Comparison of ENCODE assay signal across 25 cellular contexts in genomic region chr1:113966013-113966412, GRCh38. TPM values are rescaled to one million over a fixed set of nuclear protein-coding genes. Genes with fewer than 3 reads are reported as not detected.
DNase-seq lines count a peak whose midpoint lies in the region; ATAC-seq and TF ChIP-seq lines count a peak whose summit lies in the region.
"Had no signal": no experiment of that assay in that cellular context is flagged by ENCODE, and none has a peak within 500 bp of the region (broad histone marks: within the 10 kb centered on the region; RNA-seq: fewer than 3 reads in every experiment).

No MANE protein-coding gene starts in this region.

- H3K4me3 Mint-ChIP-seq in activated naive CD8-positive, alpha-beta T cell, result no peak overlapping the region
- H3K4me3 Mint-ChIP-seq in activated naive CD8-positive, alpha-beta T cell treated with anti-CD3 and anti-CD28 coated beads for 36 hours, result no peak overlapping the region
- no peak overlapping the region for H3K4me3 Mint-ChIP-seq in activated naive CD4-positive, alpha-beta T cell treated with anti-CD3 and anti-CD28 coated beads for 36 hours
- H3K4me3 Mint-ChIP-seq: activated CD4-positive, alpha-beta memory T cell treated with anti-CD3 and anti-CD28 coated beads, Interleukin-2, amount 10 ng/mL, durations not matched to agents 7 days and 5 days; activated naive CD8-positive, alpha-beta T cell treated with anti-CD3 and anti-CD28 coated beads, Interleukin-2, amount 10 ng/mL, durations not matched to agents 7 days and 5 days had no signal

- H3K27ac Mint-ChIP-seq in activated naive CD8-positive, alpha-beta T cell, result peak overlapping the region; percentile 28
- H3K27ac Mint-ChIP-seq in activated naive CD8-positive, alpha-beta T cell treated with anti-CD3 and anti-CD28 coated beads for 36 hours, result no peak overlapping the region
- no peak overlapping the region for H3K27ac Mint-ChIP-seq in activated naive CD4-positive, alpha-beta T cell treated with anti-CD3 and anti-CD28 coated beads for 36 hours
- H3K27ac Mint-ChIP-seq: activated CD4-positive, alpha-beta memory T cell treated with anti-CD3 and anti-CD28 coated beads, Interleukin-2, amount 10 ng/mL, durations not matched to agents 7 days and 5 days had no signal

- no peak overlapping the region for H3K4me3 ChIP-seq in cardiac fibroblast (replicated peaks in 1 of 2; ENCODE audit: low read depth in 2 of 2, low read length in 2 of 2)
- no peak overlapping the region for H3K4me3 ChIP-seq in left lung
- H3K4me3 ChIP-seq in upper lobe of right lung, result no peak overlapping the region
- H3K4me3 ChIP-seq: suprapubic skin had no signal

- no peaks in the 10 kb centered on the region for H3K4me1 ChIP-seq in left lung
- H3K4me1 ChIP-seq in upper lobe of right lung, result no peaks in the 10 kb centered on the region
- H3K4me1 ChIP-seq: suprapubic skin had no signal

- peaks cover 34% of the 10 kb centered on the region for H3K36me3 Mint-ChIP-seq in activated naive CD8-positive, alpha-beta T cell
- peaks cover 52% of the 10 kb centered on the region for H3K36me3 Mint-ChIP-seq in activated naive CD8-positive, alpha-beta T cell treated with anti-CD3 and anti-CD28 coated beads for 36 hours
- peaks cover 62% of the 10 kb centered on the region for H3K36me3 Mint-ChIP-seq in activated naive CD4-positive, alpha-beta T cell treated with anti-CD3 and anti-CD28 coated beads for 36 hours (ENCODE audit: low read depth)

- H3K9me3 Mint-ChIP-seq in activated naive CD8-positive, alpha-beta T cell (ENCODE audit: low read depth), result no peaks in the 10 kb centered on the region
- H3K9me3 Mint-ChIP-seq in activated naive CD8-positive, alpha-beta T cell treated with anti-CD3 and anti-CD28 coated beads for 36 hours, result no peaks in the 10 kb centered on the region
- H3K9me3 Mint-ChIP-seq in activated naive CD4-positive, alpha-beta T cell treated with anti-CD3 and anti-CD28 coated beads for 36 hours, result no peaks in the 10 kb centered on the region
- H3K9me3 Mint-ChIP-seq: activated CD4-positive, alpha-beta memory T cell treated with anti-CD3 and anti-CD28 coated beads, Interleukin-2, amount 10 ng/mL, durations not matched to agents 7 days and 5 days; activated naive CD8-positive, alpha-beta T cell treated with anti-CD3 and anti-CD28 coated beads, Interleukin-2, amount 10 ng/mL, durations not matched to agents 7 days and 5 days; natural killer cell had no signal

- TF ChIP-seq CTCF in cardiac fibroblast (IDR thresholded peaks at IDR 0.05; ENCODE audit: low read depth, low read length) (no peak), left lung (IDR thresholded peaks at IDR 0.05) (no peak), upper lobe of right lung (IDR thresholded peaks at IDR 0.05) (no peak)

- CTCF ChIA-PET in activated naive CD4-positive, alpha-beta T cell treated with anti-CD3 and anti-CD28 coated beads for 36 hours (lab: Charles Lee), result interaction anchor here (0.9 to 1.5 kb wide), 2 partner anchors 37 to 130 kb away, joined by 3 to 4 read pairs; partner anchors contain the start of gene HIPK1

- DNase-seq in activated naive CD8-positive, alpha-beta T cell treated with anti-CD3 and anti-CD28 coated beads for 36 hours, result no peak
- DNase-seq in cardiac fibroblast (ENCODE audit: low read depth in 2 of 2) (peak; percentile 18 to 38), left lung (peak in 1 of 2 donors; percentile 37), upper lobe of right lung (no peak), NAMALWA (ENCODE audit: low spot score) (no peak)
- DNase-seq in activated naive CD4-positive, alpha-beta T cell treated with anti-CD3 and anti-CD28 coated beads for 36 hours, result no peak
- DNase-seq: activated CD4-positive, alpha-beta memory T cell treated with anti-CD3 and anti-CD28 coated beads, Interleukin-2, amount 10 ng/mL, durations not matched to agents 7 days and 5 days; activated CD4-positive, alpha-beta T cell treated with anti-CD3 and anti-CD28 coated beads for 1 hour; activated effector memory CD4-positive, alpha-beta T cell treated with Interleukin-2 at 50 U/mL for 16 hours; activated naive CD8-positive, alpha-beta T cell treated with anti-CD3 and anti-CD28 coated beads, Interleukin-2, amount 10 ng/mL, durations not matched to agents 7 days and 5 days; DMS79 treated with DMSO at 0.1 percent for 48 hours; GF-D8; glutamatergic neuron; KBM-7; kidney; natural killer cell; NCI-H1105; NCI-H187 treated with DMSO at 0.1 percent for 48 hours; NCI-H2171; NCI-H82; stimulated activated CD4-positive, alpha-beta T cell treated with anti-CD3 and anti-CD28 coated beads, Interleukin-4, amount 100 ng/mL, for 24 hours had no signal

- no peaks in the 10 kb centered on the region for H3K27me3 Mint-ChIP-seq in activated naive CD8-positive, alpha-beta T cell
- no peaks in the 10 kb centered on the region for H3K27me3 Mint-ChIP-seq in activated naive CD8-positive, alpha-beta T cell treated with anti-CD3 and anti-CD28 coated beads for 36 hours
- no peaks in the 10 kb centered on the region for H3K27me3 Mint-ChIP-seq in activated naive CD4-positive, alpha-beta T cell treated with anti-CD3 and anti-CD28 coated beads for 36 hours (ENCODE audit: low read depth)
- H3K27me3 Mint-ChIP-seq: activated CD4-positive, alpha-beta memory T cell treated with anti-CD3 and anti-CD28 coated beads, Interleukin-2, amount 10 ng/mL, durations not matched to agents 7 days and 5 days; activated naive CD8-positive, alpha-beta T cell treated with anti-CD3 and anti-CD28 coated beads, Interleukin-2, amount 10 ng/mL, durations not matched to agents 7 days and 5 days had no signal

- H3K27ac ChIP-seq in left lung (no peak overlapping the region), upper lobe of right lung (no peak overlapping the region)
- H3K27ac ChIP-seq: HL-60, suprapubic skin had no signal

- peaks cover 17% of the 10 kb centered on the region for H3K4me1 Mint-ChIP-seq in activated naive CD8-positive, alpha-beta T cell (ENCODE audit: low read depth)
- H3K4me1 Mint-ChIP-seq in activated naive CD8-positive, alpha-beta T cell treated with anti-CD3 and anti-CD28 coated beads for 36 hours, result peaks cover 8% of the 10 kb centered on the region
- H3K4me1 Mint-ChIP-seq in activated naive CD4-positive, alpha-beta T cell treated with anti-CD3 and anti-CD28 coated beads for 36 hours (ENCODE audit: low read depth), result no peaks in the 10 kb centered on the region

- H3K36me3 ChIP-seq in left lung (peaks cover 6 to 96% of the 10 kb centered on the region in 2 donors), upper lobe of right lung (peaks cover 93% of the 10 kb centered on the region)

- H3K9me3 ChIP-seq in left lung (no peaks in the 10 kb centered on the region), upper lobe of right lung (no peaks in the 10 kb centered on the region)
- H3K9me3 ChIP-seq: suprapubic skin had no signal

- intact Hi-C loops in left lung (cut with DNase I), result no loop called here
- intact Hi-C loops in upper lobe of right lung (cut with DNase I), result no loop called here
- intact Hi-C loops in activated naive CD4-positive, alpha-beta T cell treated with anti-CD3 and anti-CD28 coated beads for 36 hours (cut with micrococcal nuclease), result no loop called here

- no peaks in the 10 kb centered on the region for H3K27me3 ChIP-seq in left lung
- no peaks in the 10 kb centered on the region for H3K27me3 ChIP-seq in upper lobe of right lung
- H3K27me3 ChIP-seq: suprapubic skin had no signal

- peak; percentile 69 for ATAC-seq in left lung
- peak; percentile 39 for ATAC-seq in upper lobe of right lung
- no peak for ATAC-seq in GM18498 (IDR thresholded peaks at IDR 0.05; ENCODE audit: unreplicated experiment)
- ATAC-seq: natural killer cell had no signal

RNA-seq across cellular contexts. Expression of gene OLFML3, which starts 13.3 kb away (rescaled TPM):
- under 1 TPM in 1 of 2 experiments, not detected in 1; 0.20 TPM for total RNA-seq in activated naive CD8-positive, alpha-beta T cell treated with anti-CD3 and anti-CD28 coated beads for 36 hours
- total RNA-seq in left lung (10 to 100 TPM; 53.8 to 74.2 TPM), upper lobe of right lung (43.5 TPM)
- under 1 TPM in 1 of 2 experiments, not detected in 1; 0.10 TPM for total RNA-seq in activated naive CD4-positive, alpha-beta T cell treated with anti-CD3 and anti-CD28 coated beads for 36 hours

RNA-seq across cellular contexts. Expression of gene HIPK1, which starts 36.9 kb away (rescaled TPM):
- 10 to 100 TPM; 41.1 to 45.7 TPM for total RNA-seq in activated naive CD8-positive, alpha-beta T cell treated with anti-CD3 and anti-CD28 coated beads for 36 hours
- 10 to 100 TPM; 61.1 to 77.4 TPM for total RNA-seq in left lung
- total RNA-seq in upper lobe of right lung, result 77.8 TPM
- total RNA-seq in activated naive CD4-positive, alpha-beta T cell treated with anti-CD3 and anti-CD28 coated beads for 36 hours, result 10 to 100 TPM; 47.7 to 51.0 TPM

Comparison
In these comparisons a context has a peak if more than half of its experiments do, and no peak if none do; other contexts are left out.
1. DNase-seq: peak in cardiac fibroblast (2 of 2); none in activated naive CD8-positive, alpha-beta T cell treated with anti-CD3 and anti-CD28 coated beads for 36 hours (single experiment), upper lobe of right lung (single experiment), NAMALWA (single experiment) and activated naive CD4-positive, alpha-beta T cell treated with anti-CD3 and anti-CD28 coated beads for 36 hours (single experiment).
2. RNA of gene OLFML3, which starts 13.3 kb away (total RNA-seq): 53.8 to 74.2 TPM in left lung and 43.5 TPM in upper lobe of right lung (single experiment); 0.20 TPM in activated naive CD8-positive, alpha-beta T cell treated with anti-CD3 and anti-CD28 coated beads for 36 hours and 0.10 TPM in activated naive CD4-positive, alpha-beta T cell treated with anti-CD3 and anti-CD28 coated beads for 36 hours; every median in the first group is over 10 times any median in the second.